22 cellular contexts compared by ENCODE assay signal in the genomic region with DNA sequence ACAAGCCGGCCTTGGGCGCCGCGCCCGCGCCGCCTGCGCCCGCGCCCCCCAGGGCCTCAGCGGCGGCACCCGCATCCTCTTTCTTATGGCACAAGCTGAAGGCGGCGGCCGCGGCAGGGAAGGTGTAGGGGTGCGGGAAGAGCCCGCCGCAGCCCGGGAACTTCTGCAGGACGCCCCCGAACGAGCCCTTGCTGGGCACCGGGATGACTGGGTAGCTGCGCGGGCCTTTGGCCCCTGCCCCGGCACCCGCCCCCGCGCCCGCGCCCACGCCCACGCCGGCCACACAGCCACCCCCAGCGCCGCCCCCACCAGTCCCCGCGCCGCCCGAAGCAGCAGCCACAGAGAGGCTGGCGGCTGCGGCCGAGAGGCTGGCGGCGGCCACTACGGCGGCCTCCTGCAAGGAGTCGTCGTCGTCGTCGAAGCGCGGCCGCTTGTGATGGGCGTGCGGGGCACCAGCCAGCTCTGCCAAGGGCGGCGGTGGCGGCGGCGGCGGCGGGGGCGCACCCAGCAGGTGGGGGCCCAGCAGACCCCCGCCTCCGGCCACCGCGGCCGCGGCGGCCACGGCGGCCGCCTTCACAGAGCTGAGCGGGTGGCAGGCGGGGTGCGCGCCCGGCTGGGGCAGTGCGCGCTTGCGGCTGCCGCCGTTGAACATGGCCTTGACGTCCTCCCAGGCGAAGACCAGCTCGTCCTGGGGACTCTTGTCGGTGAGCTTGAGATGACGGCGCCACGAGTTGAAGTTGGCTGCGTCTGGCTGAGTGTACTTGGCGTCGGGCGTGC. TPM values are rescaled to one million over a fixed set of nuclear protein-coding genes. Genes with fewer than 3 reads are reported as not detected.
DNase-seq lines count a peak whose midpoint lies in the region; ATAC-seq and TF ChIP-seq lines count a peak whose summit lies in the region.
"Had no signal": no experiment of that assay in that cellular context is flagged by ENCODE, and none has a peak within 500 bp of the region (broad histone marks: within the 10 kb centered on the region; RNA-seq: fewer than 3 reads in every experiment).

No MANE protein-coding gene starts in this region.

- H4K91ac ChIP-seq in trophoblast cell (ENCODE audit: low read depth, low read length) = no peak overlapping the region

- H2AFZ ChIP-seq in trophoblast cell (ENCODE audit: insufficient read depth, low read length, poor library complexity) = no peak overlapping the region
- H2AFZ ChIP-seq: PC-9 had no signal

- 3% methylated on average over 98 of the region's 98 CpGs for WGBS in HUES64
- WGBS in trophoblast cell (ENCODE audit: extremely low coverage, insufficient coverage, insufficient read length) = no CpG with 5 or more reads among the region's 98 CpGs
- WGBS in lower leg skin, 2 donors = 5 to 11% methylated on average over 41 to 50 of the region's 98 CpGs

- no peak overlapping the region for H2BK12ac ChIP-seq in trophoblast cell (ENCODE audit: low read length)

- ATAC-seq in activated CD8-positive, alpha-beta memory T cell treated with anti-CD3 and anti-CD28 coated beads, Interleukin-2, amount 10 ng/mL, durations not matched to agents 7 days and 5 days = no peak
- ATAC-seq in foreskin keratinocyte = peak; percentile 15
- ATAC-seq in GM18907 (IDR thresholded peaks at IDR 0.05; ENCODE audit: unreplicated experiment) = no peak
- ATAC-seq in GM18498 (IDR thresholded peaks at IDR 0.05; ENCODE audit: unreplicated experiment) = no peak
- ATAC-seq: CD8-positive, alpha-beta T cell; effector memory CD8-positive, alpha-beta T cell had no signal

- peak overlapping the region; percentile 57 for H3K27ac Mint-ChIP-seq in activated CD8-positive, alpha-beta memory T cell treated with anti-CD3 and anti-CD28 coated beads, Interleukin-2, amount 10 ng/mL, durations not matched to agents 7 days and 5 days
- H3K27ac Mint-ChIP-seq: CD8-positive, alpha-beta T cell; effector memory CD8-positive, alpha-beta T cell had no signal

- H3K27me3 ChIP-seq in HUES64 (ENCODE audit: insufficient read depth, low read length) (peaks cover 100% of the 10 kb centered on the region), foreskin keratinocyte (peaks cover 99% of the 10 kb centered on the region), trophoblast cell (ENCODE audit: insufficient read depth, low read length) (peaks cover 70% of the 10 kb centered on the region)

- H3K79me1 ChIP-seq in trophoblast cell (ENCODE audit: low read length) = no peaks in the 10 kb centered on the region

- H3K14ac ChIP-seq in trophoblast cell (ENCODE audit: low read length) = no peak overlapping the region

- H2BK120ac ChIP-seq in trophoblast cell (ENCODE audit: insufficient read depth, low read length, poor library complexity) = no peak overlapping the region

- H3K9me3 Mint-ChIP-seq in activated CD8-positive, alpha-beta memory T cell treated with anti-CD3 and anti-CD28 coated beads, Interleukin-2, amount 10 ng/mL, durations not matched to agents 7 days and 5 days (ENCODE audit: low read depth) = peaks cover 3% of the 10 kb centered on the region
- H3K9me3 Mint-ChIP-seq: CD8-positive, alpha-beta T cell; effector memory CD8-positive, alpha-beta T cell had no signal

- peaks cover 9% of the 10 kb centered on the region for H3K36me3 Mint-ChIP-seq in activated CD8-positive, alpha-beta memory T cell treated with anti-CD3 and anti-CD28 coated beads, Interleukin-2, amount 10 ng/mL, durations not matched to agents 7 days and 5 days
- H3K36me3 Mint-ChIP-seq: CD8-positive, alpha-beta T cell had no signal

- DNase-seq in activated CD8-positive, alpha-beta memory T cell treated with anti-CD3 and anti-CD28 coated beads, Interleukin-2, amount 10 ng/mL, durations not matched to agents 7 days and 5 days = no peak
- DNase-seq in activated CD8-positive, alpha-beta memory T cell treated with anti-CD3 and anti-CD28 coated beads for 24 hours = no peak
- DNase-seq in foreskin keratinocyte (no peak), trophoblast cell (no peak), lower leg skin (ENCODE audit: low spot score in 2 of 2) (no peak)
- DNase-seq: activated CD4-positive, alpha-beta T cell treated with anti-CD3 and anti-CD28 coated beads, Interleukin-2, amount 50 U/mL, for 4 hours; CD8-positive, alpha-beta T cell; DMS79 treated with DMSO at 0.1 percent for 48 hours; effector memory CD8-positive, alpha-beta T cell; hippocampal formation; NCI-H1436; NCI-H2171; NCI-H774; occipital lobe; PC-9; stimulated activated naive CD4-positive, alpha-beta T cell had no signal

- H3K9me3 ChIP-seq in HUES64 (ENCODE audit: insufficient read depth, low read depth, low read length) (no peaks in the 10 kb centered on the region), trophoblast cell (ENCODE audit: insufficient read depth, low read depth, low read length) (peaks cover 12% of the 10 kb centered on the region)
- H3K9me3 ChIP-seq: adrenal gland, upper lobe of left lung had no signal

- H3K4me1 Mint-ChIP-seq in activated CD8-positive, alpha-beta memory T cell treated with anti-CD3 and anti-CD28 coated beads, Interleukin-2, amount 10 ng/mL, durations not matched to agents 7 days and 5 days = peaks cover 3% of the 10 kb centered on the region

- H3K4me1 ChIP-seq in HUES64 (ENCODE audit: insufficient read depth, low read length) (peaks cover 59% of the 10 kb centered on the region), foreskin keratinocyte (no peaks in the 10 kb centered on the region), trophoblast cell (ENCODE audit: control insufficient read depth in 1 of 2, insufficient read depth in 2 of 2, low read length in 2 of 2) (peaks cover 4 to 10% of the 10 kb centered on the region in 2 experiments)
- H3K4me1 ChIP-seq: adrenal gland, SJSA1 had no signal

- H3K4me3 Mint-ChIP-seq in activated CD8-positive, alpha-beta memory T cell treated with anti-CD3 and anti-CD28 coated beads, Interleukin-2, amount 10 ng/mL, durations not matched to agents 7 days and 5 days = peak overlapping the region; percentile 10
- H3K4me3 Mint-ChIP-seq: CD8-positive, alpha-beta T cell; effector memory CD8-positive, alpha-beta T cell had no signal

- TF ChIP-seq CTCF in foreskin keratinocyte (conservative IDR thresholded peaks at IDR 0.05) = no peak
- no peak for TF ChIP-seq CTCF in lower leg skin (IDR thresholded peaks at IDR 0.05)

- H3K36me3 ChIP-seq in HUES64 (ENCODE audit: insufficient read depth, low read length) (no peaks in the 10 kb centered on the region), trophoblast cell (ENCODE audit: control insufficient read depth in 1 of 2, insufficient read depth in 2 of 2, low read length in 2 of 2) (no peaks in the 10 kb centered on the region)
- H3K36me3 ChIP-seq: adrenal gland, SJSA1, upper lobe of left lung had no signal

- no peak overlapping the region for H3K9ac ChIP-seq in HUES64 (ENCODE audit: low read depth, low read length)
- no peak overlapping the region for H3K9ac ChIP-seq in trophoblast cell (ENCODE audit: low read length)

- H3K27me3 Mint-ChIP-seq in activated CD8-positive, alpha-beta memory T cell treated with anti-CD3 and anti-CD28 coated beads, Interleukin-2, amount 10 ng/mL, durations not matched to agents 7 days and 5 days = peaks cover 77% of the 10 kb centered on the region

- H2BK5ac ChIP-seq in trophoblast cell (ENCODE audit: low read depth, low read length, poor library complexity) = no peak overlapping the region

- TF ChIP-seq POLR2A in lower leg skin (IDR thresholded peaks at IDR 0.05) = no peak

- H3K4me3 ChIP-seq in HUES64 (ENCODE audit: low read length) (peak overlapping the region; percentile 42), trophoblast cell (ENCODE audit: low read depth, low read length) (peak overlapping the region; percentile 16), lower leg skin (ENCODE audit: low read depth, poor library complexity, severe bottlenecking) (no peak overlapping the region)
- H3K4me3 ChIP-seq: adrenal gland, PC-9, SJSA1 had no signal

- no peak overlapping the region for H3K23ac ChIP-seq in trophoblast cell (ENCODE audit: low read length)

- H3K4ac ChIP-seq in trophoblast cell (ENCODE audit: low read depth, low read length) = no peak overlapping the region

- no peaks in the 10 kb centered on the region for H3K79me2 ChIP-seq in trophoblast cell (ENCODE audit: control insufficient read depth, insufficient read depth, low read length, poor library complexity)

- intact Hi-C loops in lower leg skin (cut with DNase I; ENCODE audit: low total_unique reads) = no loop called here

- H3K27ac ChIP-seq in HUES64 (ENCODE audit: low read depth, low read length) (no peak overlapping the region), foreskin keratinocyte (no peak overlapping the region), trophoblast cell (ENCODE audit: low read depth, low read length) (no peak overlapping the region)
- H3K27ac ChIP-seq: adrenal gland, PC-9, SJSA1, upper lobe of left lung had no signal

- H3K4me2 ChIP-seq in trophoblast cell (ENCODE audit: low read length) = peak overlapping the region; percentile 58
- H3K4me2 ChIP-seq: PC-9 had no signal

- H4K8ac ChIP-seq in trophoblast cell (ENCODE audit: low read depth, low read length) = no peak overlapping the region

- no peak overlapping the region for H4K12ac ChIP-seq in trophoblast cell (ENCODE audit: low read depth, low read length)

- H2AK5ac ChIP-seq in trophoblast cell (ENCODE audit: low read length) = no peak overlapping the region

- H3K18ac ChIP-seq in trophoblast cell (ENCODE audit: low read length) = no peak overlapping the region

- CTCF ChIA-PET in activated CD8-positive, alpha-beta memory T cell treated with anti-CD3 and anti-CD28 coated beads, Interleukin-2, amount 10 ng/mL, durations not matched to agents 7 days and 5 days (lab: Charles Lee) = interaction anchor here (1.6 kb wide), 1 partner anchor 14 kb away, joined by 3 read pairs; no protein-coding TSS in a partner anchor

RNA-seq across cellular contexts. Expression of gene SKOR2, which starts 3.4 kb away (rescaled TPM):
- total RNA-seq in activated CD8-positive, alpha-beta memory T cell treated with anti-CD3 and anti-CD28 coated beads, Interleukin-2, amount 10 ng/mL, durations not matched to agents 7 days and 5 days = not detected
- 0.05 TPM for polyA plus RNA-seq in HUES64 (2013, experiment 1 of 2)
- polyA plus RNA-seq in HUES64 (2013, experiment 2 of 2) = not detected
- not detected in 2 replicates for total RNA-seq in foreskin keratinocyte
- not detected in 2 replicates for polyA plus RNA-seq in foreskin keratinocyte
- not detected in 2 replicates for polyA plus RNA-seq in trophoblast cell (2013)
- not detected for total RNA-seq in lower leg skin
- total RNA-seq: adrenal gland; CD8-positive, alpha-beta T cell; occipital lobe; PC-9; SJSA1; upper lobe of left lung had no signal
- polyA plus RNA-seq: adrenal gland had no signal
